In the genomic region with DNA sequence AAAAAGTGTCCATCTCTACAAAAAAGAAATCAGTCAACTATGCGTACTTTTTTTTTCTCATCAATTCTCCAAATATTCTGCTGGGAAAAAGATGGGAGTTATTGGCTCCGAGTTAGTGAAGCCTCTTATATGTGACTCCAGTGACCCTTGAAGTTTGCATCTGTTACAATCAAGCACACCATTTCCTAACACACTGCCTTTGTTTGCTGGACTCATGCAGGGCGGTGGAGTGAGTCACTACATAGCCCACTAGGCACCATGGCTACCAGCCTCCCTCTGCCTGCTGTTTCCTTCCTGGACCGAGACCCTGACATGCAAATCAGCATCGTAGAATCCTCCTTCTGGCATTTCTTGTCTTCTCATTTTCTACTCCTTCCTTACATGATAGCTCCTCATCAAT, we compare ENCODE assay signal across 10 cellular contexts.
DNase-seq lines count a peak whose midpoint lies in the region; ATAC-seq and TF ChIP-seq lines count a peak whose summit lies in the region.
"Had no signal": no experiment of that assay in that cellular context is flagged by ENCODE, and none has a peak within 500 bp of the region (broad histone marks: within the 10 kb centered on the region; RNA-seq: fewer than 3 reads in every experiment).

No MANE protein-coding gene starts in this region.

- TF ChIP-seq CTCF in A673 (conservative IDR thresholded peaks at IDR 0.05; ENCODE audit: low read depth, low read length), result no peak

- H3K9me3 ChIP-seq in A673 (ENCODE audit: low read depth, low read length, poor library complexity, severe bottlenecking) (no peaks in the 10 kb centered on the region), right cardiac atrium (ENCODE audit: control insufficient read depth, low read length) (no peaks in the 10 kb centered on the region)

- H3K36me3 ChIP-seq in A673 (ENCODE audit: insufficient read depth, low read length, poor library complexity, severe bottlenecking), result no peaks in the 10 kb centered on the region

- no peak for ATAC-seq in right cardiac atrium
- ATAC-seq: natural killer cell had no signal

- H3K27me3 ChIP-seq in A673 (replicated peaks; ENCODE audit: insufficient read depth, low read depth, low read length, poor library complexity), result no peaks in the 10 kb centered on the region
- H3K27me3 ChIP-seq in right cardiac atrium (ENCODE audit: control insufficient read depth, insufficient read depth), result no peaks in the 10 kb centered on the region

- H3K4me3 ChIP-seq in A673 (ENCODE audit: low read depth, low read length, poor library complexity, severe bottlenecking) (no peak overlapping the region), right cardiac atrium (ENCODE audit: low read length) (no peak overlapping the region)

- WGBS in right cardiac atrium, result 61% methylated on average over 5 of the region's 5 CpGs

- DNase-seq in A673 (ENCODE audit: low spot score) (peak; percentile 79), HS-5 (ENCODE audit: low read depth) (peak; percentile 69), anterior cingulate cortex (lab: John Stamatoyannopoulos, UW) (peak in 32 of 58 donors; percentile 1 to 67 (median 18)), iPS-NIHi11 (ENCODE audit: low spot score) (peak; percentile 66), MV-4-11 (lab: John Stamatoyannopoulos, UW) (no peak), right cardiac atrium (no peak)
- DNase-seq in stimulated activated CD4-positive, alpha-beta T cell treated with anti-CD3 and anti-CD28 coated beads, Interleukin-2, amount 100 ng/mL, for 24 hours, result no peak
- no peak for DNase-seq in activated CD8-positive, alpha-beta memory T cell treated with anti-CD3 and anti-CD28 coated beads for 24 hours
- DNase-seq: activated CD4-positive, alpha-beta T cell treated with anti-CD3 and anti-CD28 coated beads, Interleukin-2, amount 50 U/mL, for 1 hour; natural killer cell had no signal

- H3K27ac ChIP-seq in A673 (ENCODE audit: low read depth, low read length, poor library complexity, severe bottlenecking) (no peak overlapping the region), right cardiac atrium (ENCODE audit: low read length) (no peak overlapping the region)

- H3K4me1 ChIP-seq in A673 (ENCODE audit: insufficient read depth, low read length, poor library complexity, severe bottlenecking), result peaks cover 4% of the 10 kb centered on the region
- no peaks in the 10 kb centered on the region for H3K4me1 ChIP-seq in right cardiac atrium (ENCODE audit: control insufficient read depth, insufficient read depth, low read length)

- CTCF ChIA-PET in A673 (lab: Charles Lee), result no interaction called here

- intact Hi-C loops in A673 (cut with micrococcal nuclease; ENCODE audit: unreplicated experiment), result no loop called here
- intact Hi-C loops in right cardiac atrium (cut with DNase I), result no loop called here

- BruUV-seq in A673 (replicated peaks; lab: Mats Ljungman, UMichigan), result no TSS peak

- POLR2A ChIA-PET in A673 (lab: Charles Lee; ENCODE audit: low non-redundant PET), result no interaction called here

Comparison
In these comparisons a context has a peak if more than half of its experiments do, and no peak if none do; other contexts are left out.
1. DNase-seq: peak in A673 (single experiment), HS-5 (single experiment), anterior cingulate cortex (32 of 58) and iPS-NIHi11 (single experiment); none in stimulated activated CD4-positive, alpha-beta T cell treated with anti-CD3 and anti-CD28 coated beads, Interleukin-2, amount 100 ng/mL, for 24 hours (0 of 2), MV-4-11 (single experiment), activated CD8-positive, alpha-beta memory T cell treated with anti-CD3 and anti-CD28 coated beads for 24 hours (single experiment) and right cardiac atrium (0 of 3).